Comparison of ENCODE assay signal across 9 cellular contexts in the genomic region with DNA sequence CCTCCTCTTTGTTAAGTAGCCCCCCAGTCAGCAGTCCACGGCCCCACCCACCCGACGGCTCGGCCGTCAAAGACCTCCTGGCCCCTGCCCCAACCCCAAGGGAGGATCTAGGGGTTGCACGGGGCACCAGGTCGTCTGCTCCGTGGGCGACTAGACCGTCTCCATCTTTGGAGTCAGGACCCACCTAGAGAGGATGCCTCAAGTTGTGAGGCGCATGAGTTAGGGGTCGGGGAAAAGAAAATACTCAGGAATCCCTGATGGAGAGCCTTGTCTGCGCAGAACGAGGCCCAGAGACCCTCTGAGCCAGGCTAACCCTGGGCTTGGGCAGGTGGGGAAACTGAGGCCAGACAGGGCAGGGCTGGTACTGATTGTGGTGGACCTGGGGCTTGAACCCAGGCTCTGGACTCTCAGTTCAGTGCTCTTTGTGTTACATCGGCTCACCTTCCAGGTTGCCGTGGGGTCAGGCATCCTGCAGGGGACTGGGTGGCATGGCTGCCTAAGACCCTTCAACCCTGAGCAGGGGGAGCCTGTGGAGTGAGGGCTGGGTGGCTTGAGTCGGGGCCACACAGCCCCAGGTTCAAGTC. TPM values are rescaled to one million over a fixed set of nuclear protein-coding genes. Genes with fewer than 3 reads are reported as not detected.
DNase-seq lines count a peak whose midpoint lies in the region; ATAC-seq and TF ChIP-seq lines count a peak whose summit lies in the region.
"Had no signal": no experiment of that assay in that cellular context is flagged by ENCODE, and none has a peak within 500 bp of the region (broad histone marks: within the 10 kb centered on the region; RNA-seq: fewer than 3 reads in every experiment).

No MANE protein-coding gene starts in this region.

- H3K36me3 ChIP-seq in heart left ventricle, result no peaks in the 10 kb centered on the region
- H3K36me3 ChIP-seq in mammary epithelial cell (ENCODE audit: insufficient read depth, low read length), result no peaks in the 10 kb centered on the region
- H3K36me3 ChIP-seq in mucosa of rectum (ENCODE audit: control insufficient read depth in 2 of 2, insufficient read depth in 2 of 2, low read length in 2 of 2), result no peaks in the 10 kb centered on the region
- no peaks in the 10 kb centered on the region for H3K36me3 ChIP-seq in uterus

- ATAC-seq in heart left ventricle, result no peak
- no peak for ATAC-seq in Right ventricle myocardium inferior

- H3K4me2 ChIP-seq in mammary epithelial cell (ENCODE audit: insufficient read depth, low read depth, low read length), result peak overlapping the region; percentile 64

- intact Hi-C loops in heart left ventricle (cut with DNase I), result loop anchor here in 1 of 10 donors (10.0 kb wide), 1 partner anchor 822 kb away; a partner anchor contains a TSS
- intact Hi-C loops in Right ventricle myocardium inferior (cut with DNase I), result no loop called here
- intact Hi-C loops in mammary epithelial cell (cut with micrococcal nuclease), result no loop called here
- intact Hi-C loops in uterus (cut with DNase I; ENCODE audit: low total_unique reads), result no loop called here

- H2AFZ ChIP-seq in mammary epithelial cell (ENCODE audit: low read depth, low read length), result peak overlapping the region; percentile 81

- dilution Hi-C loops in mammary epithelial cell (cut with HindIII; ENCODE audit: low sequenced_read_pairs), result no loop called here

- H3K27ac ChIP-seq in heart left ventricle (no peak overlapping the region), mammary epithelial cell (ENCODE audit: insufficient read depth, low read depth, low read length) (no peak overlapping the region), mucosa of rectum (ENCODE audit: low read depth in 2 of 2, low read length in 2 of 2) (no peak overlapping the region), uterus (no peak overlapping the region)

- H3K9ac ChIP-seq in mammary epithelial cell (ENCODE audit: insufficient read depth, low read length) (no peak overlapping the region), mucosa of rectum (ENCODE audit: low read depth in 1 of 2, low read length in 2 of 2) (no peak overlapping the region)

- H3K27me3 ChIP-seq in heart left ventricle, result no peaks in the 10 kb centered on the region
- no peaks in the 10 kb centered on the region for H3K27me3 ChIP-seq in mammary epithelial cell (ENCODE audit: insufficient read depth, low read length)
- no peaks in the 10 kb centered on the region for H3K27me3 ChIP-seq in mucosa of rectum (ENCODE audit: control insufficient read depth in 2 of 2, insufficient read depth in 2 of 2, low read length in 2 of 2)
- H3K27me3 ChIP-seq in uterus, result no peaks in the 10 kb centered on the region

- WGBS in heart left ventricle, 4 donors, result 31 to 46% (median 43%) methylated on average over 15 to 17 of the region's 17 CpGs
- 29% methylated on average over 7 of the region's 17 CpGs for WGBS in mammary epithelial cell (ENCODE audit: low coverage, missing lambda C conversion rate)

- in situ Hi-C loops in mammary epithelial cell (cut with MboI; ENCODE audit: low sequenced_read_pairs in 2 of 2), result no loop called here

- CTCF ChIA-PET in mammary epithelial cell (lab: Charles Lee; ENCODE audit: low non-redundant PET), result no interaction called here

- no peaks in the 10 kb centered on the region for H4K20me1 ChIP-seq in mammary epithelial cell (ENCODE audit: insufficient read depth, low read length)

- H3K4me3 ChIP-seq in heart left ventricle (peak overlapping the region in 11 of 12 donors; percentile 50 to 80 (median 67)), mammary epithelial cell (replicated peaks in 1 of 3; ENCODE audit: insufficient read depth in 1 of 3, low read depth in 2 of 3, low read length in 3 of 3) (peak overlapping the region; percentile 43 to 64 (median 52)), mucosa of rectum (ENCODE audit: low read length in 2 of 2) (peak overlapping the region; percentile 61 to 68), uterus (peak overlapping the region; percentile 39 to 62)

- H3K79me2 ChIP-seq in mammary epithelial cell (ENCODE audit: insufficient read depth, low read length), result no peaks in the 10 kb centered on the region

- BruUV-seq in mammary epithelial cell (replicated peaks; lab: Mats Ljungman, UMichigan), result no TSS peak

- H3K9me3 ChIP-seq in heart left ventricle (no peaks in the 10 kb centered on the region), mammary epithelial cell (replicated peaks; ENCODE audit: insufficient read depth, low read length) (no peaks in the 10 kb centered on the region), mucosa of rectum (ENCODE audit: control insufficient read depth in 2 of 2, low read length in 2 of 2) (no peaks in the 10 kb centered on the region), uterus (no peaks in the 10 kb centered on the region)

- H3K4me1 ChIP-seq in heart left ventricle (peaks cover 0 to 15% (median 1%) of the 10 kb centered on the region in 12 donors), mammary epithelial cell (ENCODE audit: insufficient read depth, low read length) (peaks cover 25% of the 10 kb centered on the region), mucosa of rectum (ENCODE audit: control insufficient read depth in 2 of 2, insufficient read depth in 2 of 2, low read length in 2 of 2) (peaks cover 6 to 9% of the 10 kb centered on the region in 2 donors), uterus (no peaks in the 10 kb centered on the region)

- no peak for TF ChIP-seq CTCF in heart left ventricle (IDR thresholded peaks at IDR 0.05)
- no peak for TF ChIP-seq CTCF in mammary epithelial cell (conservative IDR thresholded peaks at IDR 0.05 in 1 of 2, IDR thresholded peaks at IDR 0.05 in 1 of 2; ENCODE audit: extremely low read depth in 1 of 2, insufficient read depth in 1 of 2, low read depth in 1 of 2, low read length in 2 of 2)
- no peak for TF ChIP-seq CTCF in uterus (IDR thresholded peaks at IDR 0.05)

- no peak for DNase-seq in heart left ventricle
- no peak for DNase-seq in Right ventricle myocardium inferior (ENCODE audit: missing footprints)
- no peak for DNase-seq in mammary epithelial cell
- no peak for DNase-seq in uterus
- DNase-seq in midbrain (lab: John Stamatoyannopoulos, UW), result no peak
- no peak for DNase-seq in ecto neural progenitor cell (ENCODE audit: low spot score)
- DNase-seq in NCI-H1048 (lab: John Stamatoyannopoulos, UW), result no peak

- TF ChIP-seq POLR2A in heart left ventricle (IDR thresholded peaks at IDR 0.05) (no peak), uterus (IDR thresholded peaks at IDR 0.05) (no peak)

RNA-seq across cellular contexts. Expression of a gene that starts 0.8 kb away (rescaled TPM):
- under 1 TPM; 0.09 to 0.60 (median 0.38) TPM for total RNA-seq in heart left ventricle
- under 1 TPM; 0.19 to 0.50 TPM for polyA plus RNA-seq in heart left ventricle
- 0.35 TPM for total RNA-seq in Right ventricle myocardium inferior
- 1 to 10 TPM; 3.7 to 4.8 TPM for total RNA-seq in mammary epithelial cell
- 4.6 TPM for polyA plus RNA-seq in mammary epithelial cell
- polyA minus RNA-seq in mammary epithelial cell, result 12.4 TPM
- total RNA-seq in uterus, result 1 to 10 TPM in 1 of 4 donors, under 1 TPM in 1, not detected in 2; 0.37 to 3.8 TPM

RNA-seq across cellular contexts. Expression of a gene that starts 29.9 kb away (rescaled TPM):
- total RNA-seq in heart left ventricle (1 to 10 TPM in 3 of 9 donors, under 1 TPM in 3, not detected in 3; 0.26 to 1.4 (median 0.95) TPM), Right ventricle myocardium inferior (0.84 TPM), mammary epithelial cell (not detected), uterus (not detected)
- polyA plus RNA-seq in heart left ventricle (under 1 TPM in 1 of 2 donors, not detected in 1; 0.23 TPM), mammary epithelial cell (not detected)
- polyA minus RNA-seq in mammary epithelial cell, result not detected
- total RNA-seq: temporal lobe had no signal

RNA-seq across cellular contexts. Expression of a gene that starts 50.6 kb away (rescaled TPM):
- total RNA-seq in heart left ventricle (100 to 1,000 TPM in 8 of 9 donors, 10 to 100 TPM in 1; 95.8 to 411 (median 166) TPM), Right ventricle myocardium inferior (294 TPM), mammary epithelial cell (under 1 TPM; 0.17 to 0.19 TPM), uterus (10 to 100 TPM; 11.8 to 84.1 (median 21.0) TPM)
- polyA plus RNA-seq in heart left ventricle (100 to 1,000 TPM in 1 of 2 donors, 10 to 100 TPM in 1; 22.4 to 289 TPM), mammary epithelial cell (0.92 TPM)
- polyA minus RNA-seq in mammary epithelial cell, result not detected
- total RNA-seq: temporal lobe had no signal

RNA-seq across cellular contexts. Expression of a gene that starts 54.0 kb away (rescaled TPM):
- 100 to 1,000 TPM; 161 to 268 (median 209) TPM for total RNA-seq in heart left ventricle
- 100 to 1,000 TPM; 113 to 123 TPM for polyA plus RNA-seq in heart left ventricle
- 187 TPM for total RNA-seq in Right ventricle myocardium inferior
- total RNA-seq in mammary epithelial cell, result 100 to 1,000 TPM in 1 of 2 donors, 10 to 100 TPM in 1; 94.7 to 156 TPM
- 163 TPM for polyA plus RNA-seq in mammary epithelial cell
- 119 TPM for polyA minus RNA-seq in mammary epithelial cell
- 100 to 1,000 TPM in 3 of 4 donors, 10 to 100 TPM in 1; 55.6 to 223 (median 116) TPM for total RNA-seq in uterus

RNA-seq across cellular contexts. Expression of a gene that starts 54.1 kb away (rescaled TPM):
- total RNA-seq in heart left ventricle (10 to 100 TPM in 7 of 9 donors, 1 to 10 TPM in 2; 8.9 to 30.8 (median 16.0) TPM), Right ventricle myocardium inferior (10.7 TPM), mammary epithelial cell (10 to 100 TPM; 11.2 to 28.5 TPM), uterus (10 to 100 TPM in 2 of 4 donors, 1 to 10 TPM in 2; 7.1 to 32.8 (median 14.3) TPM)
- polyA plus RNA-seq in heart left ventricle (10 to 100 TPM; 19.4 to 45.0 TPM), mammary epithelial cell (33.6 TPM)
- 18.6 TPM for polyA minus RNA-seq in mammary epithelial cell

Comparison
In these comparisons a context has a peak if more than half of its experiments do, and no peak if none do; other contexts are left out.
1. RNA of a gene that starts 50.6 kb away (total RNA-seq): 294 TPM in Right ventricle myocardium inferior (single experiment), 95.8 to 411 TPM in heart left ventricle and 11.8 to 84.1 TPM in uterus; 0.17 to 0.19 TPM in mammary epithelial cell; every median in the first group is over 10 times any median in the second.
2. Peak in every context shown above with its lines, with median percentiles within 50 percentile points of each other: H3K4me3 ChIP-seq.